ENCODE assay signal across 9 cellular contexts in the genomic region with DNA sequence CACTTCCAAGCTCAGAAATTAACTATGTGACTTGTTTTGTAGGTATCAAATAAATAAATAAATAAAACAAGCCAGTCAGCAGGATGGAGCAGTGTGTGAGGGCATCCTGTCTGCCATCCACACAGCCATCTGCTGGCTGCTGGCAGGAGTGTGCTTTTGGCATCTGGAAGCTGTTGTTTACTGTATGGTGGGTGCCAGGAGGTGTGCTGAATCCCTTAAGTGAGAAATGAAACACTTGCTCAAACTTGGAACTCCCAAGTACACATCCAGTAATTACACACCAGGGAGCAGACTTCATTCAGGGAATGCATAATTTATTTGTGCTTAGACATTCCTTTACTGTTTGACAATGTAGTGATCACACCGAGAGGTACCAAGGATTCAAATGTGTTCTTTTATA. TPM values are rescaled to one million over a fixed set of nuclear protein-coding genes. Genes with fewer than 3 reads are reported as not detected.
DNase-seq lines count a peak whose midpoint lies in the region; ATAC-seq, FAIRE-seq and TF ChIP-seq lines count a peak whose summit lies in the region.
"Had no signal": no experiment of that assay in that cellular context is flagged by ENCODE, and none has a peak within 500 bp of the region (broad histone marks: within the 10 kb centered on the region; RNA-seq: fewer than 3 reads in every experiment).

No MANE protein-coding gene starts in this region.

- no peak overlapping the region for H3K4me3 ChIP-seq in suprapubic skin
- H3K4me3 ChIP-seq: SJCRH30 had no signal

- H3K4me3 Mint-ChIP-seq in Calu3 (ENCODE audit: low read depth, unreplicated experiment): no peak overlapping the region

- CTCF ChIA-PET in Calu3 (lab: Charles Lee) (interaction anchor here (0.8 to 1.7 kb wide), 6 partner anchors 8 to 117 kb away, joined by 3 to 5 read pairs (median 4); no protein-coding TSS in a partner anchor), GM10248 (lab: Yijun Ruan, JAX) (interaction anchor here (0.8 to 1.6 kb wide), 6 partner anchors 9 to 54 kb away, joined by 3 read pairs; no protein-coding TSS in a partner anchor)

- no peaks in the 10 kb centered on the region for H3K36me3 ChIP-seq in suprapubic skin
- H3K36me3 ChIP-seq: SJCRH30 had no signal

- H3K27me3 ChIP-seq in suprapubic skin: no peaks in the 10 kb centered on the region

- peaks cover 32% of the 10 kb centered on the region for H3K4me1 Mint-ChIP-seq in Calu3 (ENCODE audit: low read depth, unreplicated experiment)

- FAIRE-seq in frontal cortex (lab: Jason Lieb, UNC): no peak

- H3K9me3 Mint-ChIP-seq in Calu3 (ENCODE audit: low read depth, unreplicated experiment): no peaks in the 10 kb centered on the region

- TF ChIP-seq RAD21 in Ishikawa (IDR thresholded peaks at IDR 0.05; ENCODE audit: low read depth): peak; percentile 32; the same call in 1 of the 2 replicates

- ATAC-seq in left colon: peak; percentile 52

- H3K36me3 Mint-ChIP-seq in Calu3 (ENCODE audit: insufficient read depth, unreplicated experiment): no peaks in the 10 kb centered on the region

- H3K27ac Mint-ChIP-seq in Calu3 (ENCODE audit: unreplicated experiment): no peak overlapping the region

- no peaks in the 10 kb centered on the region for H3K27me3 Mint-ChIP-seq in Calu3 (ENCODE audit: unreplicated experiment)

- WGBS in suprapubic skin: 30% methylated on average over 1 of the region's 1 CpG

- TF ChIP-seq EP300 in Ishikawa (IDR thresholded peaks at IDR 0.05; ENCODE audit: borderline replicate concordance) (no peak), suprapubic skin (IDR thresholded peaks at IDR 0.05) (no peak)

- intact Hi-C loops in Calu3 (cut with micrococcal nuclease; ENCODE audit: unreplicated experiment): no loop called here
- intact Hi-C loops in left colon (cut with DNase I, micrococcal nuclease): no loop called here

- H3K4me1 ChIP-seq in suprapubic skin: no peaks in the 10 kb centered on the region
- H3K4me1 ChIP-seq: SJCRH30 had no signal

- POLR2A ChIA-PET in GM10248 (lab: Yijun Ruan, JAX): no interaction called here

- DNase-seq in Calu3: peak; percentile 58
- peak; percentile 69 for DNase-seq in SW480 (ENCODE audit: low spot score)
- DNase-seq in left colon: no peak
- DNase-seq in GM10248 (ENCODE audit: extremely low spot score): no peak
- no peak for DNase-seq in activated gamma-delta T cell treated with Interleukin-2 at 50 U/mL for 16 hours
- no peak for DNase-seq in suprapubic skin (ENCODE audit: low spot score in 2 of 2)
- no peak for DNase-seq in frontal cortex (ENCODE audit: low spot score in 2 of 2)
- DNase-seq: SJCRH30 had no signal

- H3K27ac ChIP-seq in suprapubic skin: no peak overlapping the region
- H3K27ac ChIP-seq: SJCRH30 had no signal

- no peaks in the 10 kb centered on the region for H3K9me3 ChIP-seq in suprapubic skin
- H3K9me3 ChIP-seq: SJCRH30 had no signal

- BruUV-seq in Calu3 (replicated peaks; lab: Mats Ljungman, UMichigan): no TSS peak

- TF ChIP-seq POLR2A in suprapubic skin (IDR thresholded peaks at IDR 0.05): no peak

- TF ChIP-seq CTCF in Calu3 (IDR thresholded peaks at IDR 0.05; ENCODE audit: unreplicated experiment) (no peak), GM10248 (IDR thresholded peaks at IDR 0.05; ENCODE audit: control extremely low read depth, extremely low read depth, low read depth, missing control alignments) (no peak), suprapubic skin (IDR thresholded peaks at IDR 0.05) (no peak)

TF ChIP-seq in Ishikawa, 13 proteins besides CTCF, POLR2A, EP300 and RAD21:
- TF ChIP-seq EGR1 (IDR thresholded peaks at IDR 0.05) (no peak), CREB1 (IDR thresholded peaks at IDR 0.05; ENCODE audit: low read depth) (no peak), CEBPB (IDR thresholded peaks at IDR 0.05) (no peak), ZBTB7A (IDR thresholded peaks at IDR 0.05; ENCODE audit: low read depth) (no peak), TEAD4 (IDR thresholded peaks at IDR 0.05) (no peak), TAF1 (IDR thresholded peaks at IDR 0.05; ENCODE audit: low read depth) (no peak), NFIC (IDR thresholded peaks at IDR 0.05) (no peak), YY1 (IDR thresholded peaks at IDR 0.05; ENCODE audit: low read depth) (no peak), TCF12 (IDR thresholded peaks at IDR 0.05; ENCODE audit: low read depth) (no peak), FOXM1 (IDR thresholded peaks at IDR 0.05; ENCODE audit: borderline replicate concordance, low read depth) (no peak)
- TF ChIP-seq, protein P1, sequence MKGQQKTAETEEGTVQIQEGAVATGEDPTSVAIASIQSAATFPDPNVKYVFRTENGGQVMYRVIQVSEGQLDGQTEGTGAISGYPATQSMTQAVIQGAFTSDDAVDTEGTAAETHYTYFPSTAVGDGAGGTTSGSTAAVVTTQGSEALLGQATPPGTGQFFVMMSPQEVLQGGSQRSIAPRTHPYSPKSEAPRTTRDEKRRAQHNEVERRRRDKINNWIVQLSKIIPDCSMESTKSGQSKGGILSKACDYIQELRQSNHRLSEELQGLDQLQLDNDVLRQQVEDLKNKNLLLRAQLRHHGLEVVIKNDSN (IDR thresholded peaks at IDR 0.05): no peak
- TF ChIP-seq, protein P2, sequence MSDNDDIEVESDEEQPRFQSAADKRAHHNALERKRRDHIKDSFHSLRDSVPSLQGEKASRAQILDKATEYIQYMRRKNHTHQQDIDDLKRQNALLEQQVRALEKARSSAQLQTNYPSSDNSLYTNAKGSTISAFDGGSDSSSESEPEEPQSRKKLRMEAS (IDR thresholded peaks at IDR 0.05): no peak
- TF ChIP-seq, protein P3, sequence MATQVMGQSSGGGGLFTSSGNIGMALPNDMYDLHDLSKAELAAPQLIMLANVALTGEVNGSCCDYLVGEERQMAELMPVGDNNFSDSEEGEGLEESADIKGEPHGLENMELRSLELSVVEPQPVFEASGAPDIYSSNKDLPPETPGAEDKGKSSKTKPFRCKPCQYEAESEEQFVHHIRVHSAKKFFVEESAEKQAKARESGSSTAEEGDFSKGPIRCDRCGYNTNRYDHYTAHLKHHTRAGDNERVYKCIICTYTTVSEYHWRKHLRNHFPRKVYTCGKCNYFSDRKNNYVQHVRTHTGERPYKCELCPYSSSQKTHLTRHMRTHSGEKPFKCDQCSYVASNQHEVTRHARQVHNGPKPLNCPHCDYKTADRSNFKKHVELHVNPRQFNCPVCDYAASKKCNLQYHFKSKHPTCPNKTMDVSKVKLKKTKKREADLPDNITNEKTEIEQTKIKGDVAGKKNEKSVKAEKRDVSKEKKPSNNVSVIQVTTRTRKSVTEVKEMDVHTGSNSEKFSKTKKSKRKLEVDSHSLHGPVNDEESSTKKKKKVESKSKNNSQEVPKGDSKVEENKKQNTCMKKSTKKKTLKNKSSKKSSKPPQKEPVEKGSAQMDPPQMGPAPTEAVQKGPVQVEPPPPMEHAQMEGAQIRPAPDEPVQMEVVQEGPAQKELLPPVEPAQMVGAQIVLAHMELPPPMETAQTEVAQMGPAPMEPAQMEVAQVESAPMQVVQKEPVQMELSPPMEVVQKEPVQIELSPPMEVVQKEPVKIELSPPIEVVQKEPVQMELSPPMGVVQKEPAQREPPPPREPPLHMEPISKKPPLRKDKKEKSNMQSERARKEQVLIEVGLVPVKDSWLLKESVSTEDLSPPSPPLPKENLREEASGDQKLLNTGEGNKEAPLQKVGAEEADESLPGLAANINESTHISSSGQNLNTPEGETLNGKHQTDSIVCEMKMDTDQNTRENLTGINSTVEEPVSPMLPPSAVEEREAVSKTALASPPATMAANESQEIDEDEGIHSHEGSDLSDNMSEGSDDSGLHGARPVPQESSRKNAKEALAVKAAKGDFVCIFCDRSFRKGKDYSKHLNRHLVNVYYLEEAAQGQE (IDR thresholded peaks at IDR 0.05; ENCODE audit: low read depth): no peak

RNA-seq across cellular contexts. Expression of a gene that starts 16.9 kb away (rescaled TPM):
- total RNA-seq in Calu3 (2022): 190 TPM in 2 replicates
- 100 to 1,000 TPM; 119 to 135 TPM for total RNA-seq in left colon
- 10 to 100 TPM; 67.5 to 98.3 (median 84.5) TPM for total RNA-seq in suprapubic skin
- 76.6 TPM for total RNA-seq in frontal cortex

Comparison
In these comparisons a context has a peak if more than half of its experiments do, and no peak if none do; other contexts are left out.
1. DNase-seq: peak in Calu3 (single experiment) and SW480 (single experiment); none in left colon (0 of 2), GM10248 (single experiment), activated gamma-delta T cell treated with Interleukin-2 at 50 U/mL for 16 hours (single experiment), suprapubic skin (0 of 2) and frontal cortex (0 of 2).